ENCODE assay signal across 11 cellular contexts in the genomic region with DNA sequence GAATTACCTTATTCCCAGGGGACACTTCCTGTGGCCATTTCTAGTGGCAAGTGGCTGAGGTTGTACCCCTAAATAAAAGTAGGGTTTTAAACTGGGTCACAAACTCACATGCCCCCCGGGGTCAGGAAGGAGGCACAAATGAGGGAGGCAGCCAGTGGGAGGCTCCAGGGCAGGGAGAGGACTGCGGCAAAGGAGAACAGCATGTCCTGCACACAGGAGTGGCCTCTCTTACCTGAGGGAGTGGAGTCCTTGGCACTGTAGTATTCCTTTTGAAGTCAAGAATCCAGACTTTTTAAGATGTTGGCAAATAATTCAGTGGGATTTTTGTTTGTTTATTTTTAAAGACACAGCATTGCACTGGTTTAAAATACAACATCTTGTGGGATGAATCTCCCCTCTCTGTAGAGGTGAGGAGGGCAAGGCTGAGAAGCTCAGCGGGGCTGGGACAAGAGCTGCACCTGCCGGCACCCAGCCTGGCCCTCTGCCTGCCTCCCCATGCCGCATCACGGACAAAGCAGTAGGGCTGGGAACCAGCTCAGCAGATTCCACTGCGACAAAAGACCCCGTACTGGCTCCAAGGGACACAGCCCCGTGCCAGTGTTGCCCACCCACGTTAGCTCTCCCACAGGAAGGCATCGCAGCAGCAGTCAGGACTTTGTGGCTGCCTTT. TPM values are rescaled to one million over a fixed set of nuclear protein-coding genes. Genes with fewer than 3 reads are reported as not detected.
DNase-seq lines count a peak whose midpoint lies in the region; ATAC-seq, FAIRE-seq and TF ChIP-seq lines count a peak whose summit lies in the region.
"Had no signal": no experiment of that assay in that cellular context is flagged by ENCODE, and none has a peak within 500 bp of the region (broad histone marks: within the 10 kb centered on the region; RNA-seq: fewer than 3 reads in every experiment).

No MANE protein-coding gene starts in this region.

- H3K4me3 ChIP-seq in BLaER1, result no peak overlapping the region
- H3K4me3 ChIP-seq in GM23338, result no peak overlapping the region
- H3K4me3 ChIP-seq in GM12878, result no peak overlapping the region
- H3K4me3 ChIP-seq in osteoblast (ENCODE audit: insufficient read depth, low read length), result no peak overlapping the region

- POLR2A ChIA-PET in GM12878 (lab: Charles Lee), result no interaction called here

- H3K4me1 ChIP-seq in BLaER1 (peaks cover 61% of the 10 kb centered on the region), GM23338 (ENCODE audit: insufficient read depth) (peaks cover 7% of the 10 kb centered on the region), GM12878 (ENCODE audit: control insufficient read depth, insufficient read depth, low read length) (peaks cover 17% of the 10 kb centered on the region), osteoblast (ENCODE audit: insufficient read depth, low read length) (peaks cover 21% of the 10 kb centered on the region)

- no peak overlapping the region for H3K4me3 Mint-ChIP-seq in GM23338

- H3K9me3 ChIP-seq in BLaER1 (no peaks in the 10 kb centered on the region), GM12878 (replicated peaks; ENCODE audit: control insufficient read depth, insufficient read depth, low read length) (no peaks in the 10 kb centered on the region), osteoblast (ENCODE audit: low read depth, low read length) (no peaks in the 10 kb centered on the region)

- ATAC-seq in GM23338 (no peak), GM12878 (no peak)
- ATAC-seq: HCT116 had no signal

- peaks cover 16% of the 10 kb centered on the region for H3K4me1 Mint-ChIP-seq in GM23338

- peaks cover 10% of the 10 kb centered on the region for H3K27me3 Mint-ChIP-seq in GM23338 (ENCODE audit: insufficient read depth, low read depth, poor library complexity)

- H3K36me3 Mint-ChIP-seq in GM23338 (ENCODE audit: low read depth), result no peaks in the 10 kb centered on the region

- FAIRE-seq in GM12878 (lab: Jason Lieb, UNC), result no peak
- FAIRE-seq in RCC 7860 (lab: Jason Lieb, UNC), result no peak

- H2AFZ ChIP-seq in GM23338, result no peak overlapping the region
- no peak overlapping the region for H2AFZ ChIP-seq in GM12878 (ENCODE audit: control insufficient read depth, low read depth, low read length)
- no peak overlapping the region for H2AFZ ChIP-seq in osteoblast (ENCODE audit: low read length)

- no peaks in the 10 kb centered on the region for H3K27me3 ChIP-seq in BLaER1
- H3K27me3 ChIP-seq in GM23338 (ENCODE audit: insufficient read depth), result no peaks in the 10 kb centered on the region
- H3K27me3 ChIP-seq in GM12878 (replicated peaks in 1 of 2; ENCODE audit: control insufficient read depth in 2 of 2, insufficient read depth in 2 of 2, low read length in 1 of 2), result no peaks in the 10 kb centered on the region
- H3K27me3 ChIP-seq in osteoblast (ENCODE audit: insufficient read depth, low read length), result no peaks in the 10 kb centered on the region

- H4K20me1 ChIP-seq in BLaER1 (peaks cover 100% of the 10 kb centered on the region), GM23338 (replicated peaks; ENCODE audit: insufficient read depth) (no peaks in the 10 kb centered on the region), GM12878 (ENCODE audit: control insufficient read depth, insufficient read depth) (no peaks in the 10 kb centered on the region), osteoblast (ENCODE audit: insufficient read depth, low read length) (peaks cover 69% of the 10 kb centered on the region)

- SMC1A ChIA-PET in GM12878 (lab: Charles Lee; ENCODE audit: uncharacterized antibody, unreplicated experiment), result interaction anchor here (0.6 kb wide), 1 partner anchor 434 kb away, joined by 3 read pairs; no protein-coding TSS in a partner anchor

- TF ChIP-seq RAD21 in GM12878 (IDR thresholded peaks at IDR 0.05; ENCODE audit: insufficient read depth, low read depth, low read length), result no peak

- H3K9ac ChIP-seq in BLaER1 (no peak overlapping the region), GM12878 (ENCODE audit: control insufficient read depth, insufficient read depth, low read length) (no peak overlapping the region)

- TF ChIP-seq EP300 in GM12878 (IDR thresholded peaks at IDR 0.05; ENCODE audit: borderline replicate concordance in 1 of 2, control insufficient read depth in 1 of 2, low read depth in 2 of 2, low read length in 2 of 2), result no peak

- in situ Hi-C loops in GM12878 (cut with MboI), result no loop called here

- DNase-seq in GM23338 (ENCODE audit: low spot score) (no peak), GM12878 (ENCODE audit: low read depth, low spot score) (no peak), osteoblast (ENCODE audit: insufficient read length, low spot score, missing footprints) (no peak), SKM-1 treated with dmso at 0.1 percent for 144 hours (lab: John Stamatoyannopoulos, UW; ENCODE audit: unreplicated experiment) (no peak), NCI-H345 treated with DMSO at 0.1 percent for 48 hours (lab: John Stamatoyannopoulos, UW; ENCODE audit: unreplicated experiment) (no peak), NCI-H2171 (lab: John Stamatoyannopoulos, UW) (no peak), RCC 7860 (ENCODE audit: low spot score) (no peak)
- DNase-seq: cortex of kidney, NCI-H345 had no signal

- 68% methylated on average over 11 of the region's 11 CpGs for WGBS in GM12878 (ENCODE audit: insufficient coverage, insufficient replicate concordance, low lambda C conversion rate, missing lambda C conversion rate)

- intact Hi-C loops in GM12878 (cut with micrococcal nuclease; ENCODE audit: unreplicated experiment), result no loop called here

- H3K9me2 ChIP-seq in GM23338 (ENCODE audit: insufficient read depth), result no peaks in the 10 kb centered on the region

- BruUV-seq in GM12878 (replicated peaks; lab: Mats Ljungman, UMichigan), result no TSS peak

- peak overlapping the region; percentile 85; the same call in 1 of the 2 replicates for H3K27ac Mint-ChIP-seq in GM23338

- H3K79me2 ChIP-seq in GM23338 (replicated peaks; ENCODE audit: insufficient read depth) (no peaks in the 10 kb centered on the region), GM12878 (ENCODE audit: control insufficient read depth, insufficient read depth, low read length) (no peaks in the 10 kb centered on the region), osteoblast (ENCODE audit: insufficient read depth, low read length) (peaks cover 93% of the 10 kb centered on the region)

- TF ChIP-seq POLR2A in GM12878 (IDR thresholded peaks at IDR 0.05; ENCODE audit: low read depth, low read length), result no peak

- H3K36me3 ChIP-seq in BLaER1, result no peaks in the 10 kb centered on the region
- no peaks in the 10 kb centered on the region for H3K36me3 ChIP-seq in GM23338 (ENCODE audit: insufficient read depth)
- no peaks in the 10 kb centered on the region for H3K36me3 ChIP-seq in GM12878 (ENCODE audit: control insufficient read depth in 2 of 2, insufficient read depth in 2 of 2, low read length in 1 of 2)
- peaks cover 5% of the 10 kb centered on the region for H3K36me3 ChIP-seq in osteoblast (ENCODE audit: insufficient read depth, low read length)

- H3F3A ChIP-seq in GM23338 (replicated peaks; ENCODE audit: low read depth), result no peaks in the 10 kb centered on the region

- H3K27ac ChIP-seq in BLaER1, result no peak overlapping the region
- no peak overlapping the region for H3K27ac ChIP-seq in GM23338 (ENCODE audit: low read depth)
- no peak overlapping the region for H3K27ac ChIP-seq in GM12878 (ENCODE audit: control insufficient read depth, insufficient read depth)
- peak overlapping the region; percentile 91 for H3K27ac ChIP-seq in osteoblast (ENCODE audit: low read depth, low read length)

- CTCF ChIA-PET in GM12878 (lab: Yijun Ruan, JAX), result interaction anchor here (1.0 kb wide), 1 partner anchor 141 kb away, joined by 3 read pairs; no protein-coding TSS in a partner anchor

- H3K9me3 Mint-ChIP-seq in GM23338, result no peaks in the 10 kb centered on the region; the same call in 2 of the 3 replicates

- RAD21 ChIA-PET in GM12878 (lab: Charles Lee; ENCODE audit: unreplicated experiment), result interaction anchor here (0.5 to 1.3 kb wide), 2 partner anchors 25 to 111 kb away, joined by 4 to 5 read pairs; no protein-coding TSS in a partner anchor

- 0 out of 2 replicates have a peak overlapping the region, but pooled peaks have one; percentile 11 for H3K4me2 ChIP-seq in BLaER1
- H3K4me2 ChIP-seq in GM23338, result no peak overlapping the region
- peak overlapping the region; percentile 21; the same call in 1 of the 2 replicates for H3K4me2 ChIP-seq in GM12878 (ENCODE audit: control insufficient read depth, insufficient read depth)
- H3K4me2 ChIP-seq in osteoblast (ENCODE audit: insufficient read depth, low read length), result peak overlapping the region; percentile 39

- no peak for TF ChIP-seq CTCF in GM23338 (conservative IDR thresholded peaks at IDR 0.05; ENCODE audit: low read depth in 2 of 2)
- TF ChIP-seq CTCF in GM12878 (IDR thresholded peaks at IDR 0.05 in 2 of 3, conservative IDR thresholded peaks at IDR 0.05 in 1 of 3; ENCODE audit: control insufficient read depth in 2 of 3, extremely low read depth in 1 of 3, insufficient read depth in 1 of 3, low read depth in 3 of 3, low read length in 3 of 3), result no peak
- no peak for TF ChIP-seq CTCF in osteoblast (IDR thresholded peaks at IDR 0.05; ENCODE audit: extremely low read depth, low read depth, low read length)

TF ChIP-seq in GM12878, 131 proteins besides CTCF, POLR2A, EP300 and RAD21:
- peak; percentile 26 for TF ChIP-seq MEF2B (IDR thresholded peaks at IDR 0.05; ENCODE audit: partially characterized antibody, poor library complexity, severe bottlenecking)
- no peak for TF ChIP-seq IKZF1 (conservative IDR thresholded peaks at IDR 0.05)
TF ChIP-seq in GM12878: peak in this region for 1.

RNA-seq across cellular contexts. Expression of a gene that starts 22.2 kb away (rescaled TPM):
- 6.8 and 7.6 TPM in 2 replicates for total RNA-seq in GM23338 (2014; rRNA removed; shearing (Covaris generic))
- polyA plus RNA-seq in GM23338 (2016; fragmentation: Nextera tagmentation; extraction: Ambion mirVana), result 2.1 and 2.4 TPM in 2 replicates
- total RNA-seq in GM12878 (2013; cell fraction: nucleolus; rRNA removed), result 0.96 and 1.3 TPM in 2 replicates
- total RNA-seq in GM12878 (2014; rRNA removed), result 0.90 and 1.3 TPM in 2 replicates
- total RNA-seq in GM12878 (2014; rRNA removed; fragmentation: Illumina TruSeq; extraction: Trizol), result 0.40 and 0.46 TPM in 2 replicates
- 0.74 and 1.1 TPM in 2 replicates for total RNA-seq in GM12878 (2021)
- 0.38 TPM for polyA plus RNA-seq in GM12878 (2011; ENCODE audit: low read depth)
- 0.23 and 0.43 TPM in 2 replicates for polyA plus RNA-seq in GM12878 (2011; rRNA removed)
- 0.52 and 0.63 TPM in 2 replicates for polyA plus RNA-seq in GM12878 (2011; cell fraction: cytosol; rRNA removed)
- polyA plus RNA-seq in GM12878 (2011; cell fraction: nucleus; rRNA removed), result 0.45 and 0.47 TPM in 2 replicates
- 1.4 and 2.6 TPM in 2 replicates for polyA plus RNA-seq in GM12878 (2012)
- polyA plus RNA-seq in GM12878 (2014; fragmentation: Illumina TruSeq; extraction: Trizol), result 0.46 and 2.1 TPM in 2 replicates
- polyA plus RNA-seq in GM12878 (2014; fragmentation: Nextera tagmentation; extraction: Ambion mirVana), result under 1 TPM in 1 of 2 experiments, not detected in 1; 0.02 TPM
- polyA plus RNA-seq in GM12878 (2014; rRNA removed), result 0.80 and 2.0 TPM in 2 replicates
- polyA plus RNA-seq in GM12878 (2016; fragmentation: Nextera tagmentation; extraction: Ambion mirVana), result 1 to 10 TPM; 1.2 to 1.4 TPM
- polyA minus RNA-seq in GM12878 (2011; rRNA and poly(A)+ RNA removed), result 0.37 and 0.57 TPM in 2 replicates
- polyA minus RNA-seq in GM12878 (2011; cell fraction: cytosol; rRNA and poly(A)+ RNA removed), result 0.52 and 0.53 TPM in 2 replicates
- polyA minus RNA-seq in GM12878 (2011; cell fraction: nucleus; rRNA and poly(A)+ RNA removed), result 0.36 TPM in 1 of 2 replicates, not detected in the other
- 14.7 and 23.2 TPM in 2 replicates for total RNA-seq in osteoblast
